In the genomic region with DNA sequence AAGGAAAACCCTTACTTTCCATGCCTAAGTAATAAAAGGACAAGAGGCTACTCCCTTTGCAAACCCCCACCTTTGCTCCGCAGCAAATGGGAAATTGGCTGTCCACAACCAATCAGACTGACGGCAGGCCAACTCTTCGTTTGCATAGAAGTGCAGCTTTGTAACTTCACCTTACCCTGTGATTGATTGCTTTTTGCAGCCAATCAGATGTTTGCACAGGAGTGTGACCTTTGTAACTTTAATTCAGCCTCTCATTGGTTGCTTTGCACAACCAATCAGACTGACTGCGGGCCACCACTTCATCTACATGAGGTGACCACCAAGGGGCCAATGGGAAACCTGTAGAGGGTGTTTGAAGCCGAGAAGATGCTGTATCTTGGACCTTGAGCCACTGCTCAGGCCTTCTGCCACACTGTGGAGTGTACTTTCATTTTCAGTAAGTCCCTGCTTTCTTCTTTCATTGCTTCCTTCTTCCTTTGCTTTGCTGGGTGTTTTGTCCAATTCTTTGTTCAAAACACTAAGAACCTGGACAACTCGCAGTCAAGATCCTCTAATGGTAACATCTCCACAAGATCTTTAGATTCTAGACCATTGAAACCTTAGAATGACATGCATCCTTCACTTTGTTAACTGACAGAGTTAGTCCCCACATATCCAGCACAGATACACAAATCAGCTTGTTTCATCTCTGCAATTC, we compare ENCODE assay signal across 1 cellular context.
TF ChIP-seq lines count a peak whose summit lies in the region.

No MANE protein-coding gene starts in this region.

TF ChIP-seq in HepG2, 621 proteins besides CTCF, POLR2A, EP300 and RAD21 (continued from another document and continues in another):
- TF ChIP-seq ZBTB37 (CRISPR knock-in tag; IDR thresholded peaks at IDR 0.05) (no peak), SKI (IDR thresholded peaks at IDR 0.05; ENCODE audit: partially characterized antibody) (no peak), MZF1 (CRISPR knock-in tag; IDR thresholded peaks at IDR 0.05; ENCODE audit: borderline replicate concordance) (no peak), KDM5A (IDR thresholded peaks at IDR 0.05; ENCODE audit: borderline replicate concordance, low read length) (peak; percentile 53; the same call in 1 of the 2 replicates), XBP1 (CRISPR knock-in tag; IDR thresholded peaks at IDR 0.05) (no peak), SMAD1 (CRISPR knock-in tag; IDR thresholded peaks at IDR 0.05; ENCODE audit: borderline replicate concordance, low read depth) (no peak), KLF6 (CRISPR knock-in tag; IDR thresholded peaks at IDR 0.05) (no peak; the same call in 1 of the 2 replicates), PLRG1 (conservative IDR thresholded peaks at IDR 0.05) (no peak), ZNF841 (CRISPR knock-in tag; IDR thresholded peaks at IDR 0.05; ENCODE audit: borderline replicate concordance) (no peak), SALL2 (CRISPR knock-in tag; IDR thresholded peaks at IDR 0.05) (no peak), ZNF12 (CRISPR knock-in tag; IDR thresholded peaks at IDR 0.05) (no peak), TBX2 (CRISPR knock-in tag; IDR thresholded peaks at IDR 0.05; ENCODE audit: borderline replicate concordance) (no peak; the same call in 1 of the 2 replicates), ZBTB34 (CRISPR knock-in tag; IDR thresholded peaks at IDR 0.05) (no peak), ATF5 (CRISPR knock-in tag; IDR thresholded peaks at IDR 0.05; ENCODE audit: low read depth) (no peak), CBFB (CRISPR knock-in tag; IDR thresholded peaks at IDR 0.05) (no peak; the same call in 1 of the 2 replicates), HOXA9 (CRISPR knock-in tag; IDR thresholded peaks at IDR 0.05; ENCODE audit: borderline replicate concordance) (no peak; the same call in 1 of the 2 replicates), SETDB1 (CRISPR knock-in tag; IDR thresholded peaks at IDR 0.05; ENCODE audit: borderline replicate concordance) (no peak), ZNF510 (CRISPR knock-in tag; IDR thresholded peaks at IDR 0.05; ENCODE audit: low read depth) (no peak), NFATC3 (CRISPR knock-in tag; IDR thresholded peaks at IDR 0.05) (no peak), EZH2 (conservative IDR thresholded peaks at IDR 0.05; ENCODE audit: low read depth, low read length) (no peak), SPEN (CRISPR knock-in tag; IDR thresholded peaks at IDR 0.05; ENCODE audit: low read depth) (0 out of 2 replicates have a peak, but pooled peaks have one; percentile 62), NR2F1 (CRISPR knock-in tag; IDR thresholded peaks at IDR 0.05) (peak in 1 of 2 experiments; percentile 52; a peak in 1 of 4 replicates), FOSL1 (CRISPR knock-in tag; IDR thresholded peaks at IDR 0.05; ENCODE audit: borderline replicate concordance) (no peak), ZNF605 (CRISPR knock-in tag; IDR thresholded peaks at IDR 0.05) (peak; percentile 13; the same call in 1 of the 2 replicates), RXRA (CRISPR knock-in tag; IDR thresholded peaks at IDR 0.05) (no peak), ZNF883 (CRISPR knock-in tag; IDR thresholded peaks at IDR 0.05; ENCODE audit: not compliant biosample characterization) (no peak), HBP1 (CRISPR knock-in tag; IDR thresholded peaks at IDR 0.05; ENCODE audit: low read depth) (no peak), PHF20 (CRISPR knock-in tag; IDR thresholded peaks at IDR 0.05) (0 out of 2 replicates have a peak, but pooled peaks have one; percentile 49), ZNF264 (CRISPR knock-in tag; IDR thresholded peaks at IDR 0.05) (no peak), BCL3 (CRISPR knock-in tag; IDR thresholded peaks at IDR 0.05) (peak; percentile 63; the same call in 1 of the 2 replicates), CREBL2 (CRISPR knock-in tag; IDR thresholded peaks at IDR 0.05; ENCODE audit: borderline replicate concordance) (no peak), NCOA5 (CRISPR knock-in tag; IDR thresholded peaks at IDR 0.05) (no peak), ZNF788 (CRISPR knock-in tag; IDR thresholded peaks at IDR 0.05; ENCODE audit: borderline replicate concordance) (no peak), RXRB (CRISPR knock-in tag; IDR thresholded peaks at IDR 0.05; ENCODE audit: borderline replicate concordance) (peak; percentile 51; the same call in 1 of the 2 replicates), KLF9 (CRISPR knock-in tag; IDR thresholded peaks at IDR 0.05; ENCODE audit: low read depth) (no peak), CC2D1A (CRISPR knock-in tag; IDR thresholded peaks at IDR 0.05) (no peak), E2F2 (CRISPR knock-in tag; IDR thresholded peaks at IDR 0.05; ENCODE audit: borderline replicate concordance) (no peak)
- TF ChIP-seq, protein P1, sequence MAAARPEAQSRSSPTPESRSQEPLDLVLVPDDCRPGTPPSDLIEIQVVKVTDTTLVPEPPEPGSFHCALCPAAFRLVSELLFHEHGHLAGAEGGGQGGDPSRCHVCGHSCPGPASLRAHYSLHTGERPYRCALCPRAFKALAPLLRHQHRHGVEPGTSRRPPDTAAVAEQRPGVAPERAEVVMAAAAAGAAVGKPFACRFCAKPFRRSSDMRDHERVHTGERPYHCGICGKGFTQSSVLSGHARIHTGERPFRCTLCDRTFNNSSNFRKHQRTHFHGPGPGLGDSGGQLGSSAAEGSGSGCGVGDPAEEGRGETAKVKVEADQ (CRISPR knock-in tag; IDR thresholded peaks at IDR 0.05; ENCODE audit: borderline replicate concordance): no peak
- TF ChIP-seq, protein P2, sequence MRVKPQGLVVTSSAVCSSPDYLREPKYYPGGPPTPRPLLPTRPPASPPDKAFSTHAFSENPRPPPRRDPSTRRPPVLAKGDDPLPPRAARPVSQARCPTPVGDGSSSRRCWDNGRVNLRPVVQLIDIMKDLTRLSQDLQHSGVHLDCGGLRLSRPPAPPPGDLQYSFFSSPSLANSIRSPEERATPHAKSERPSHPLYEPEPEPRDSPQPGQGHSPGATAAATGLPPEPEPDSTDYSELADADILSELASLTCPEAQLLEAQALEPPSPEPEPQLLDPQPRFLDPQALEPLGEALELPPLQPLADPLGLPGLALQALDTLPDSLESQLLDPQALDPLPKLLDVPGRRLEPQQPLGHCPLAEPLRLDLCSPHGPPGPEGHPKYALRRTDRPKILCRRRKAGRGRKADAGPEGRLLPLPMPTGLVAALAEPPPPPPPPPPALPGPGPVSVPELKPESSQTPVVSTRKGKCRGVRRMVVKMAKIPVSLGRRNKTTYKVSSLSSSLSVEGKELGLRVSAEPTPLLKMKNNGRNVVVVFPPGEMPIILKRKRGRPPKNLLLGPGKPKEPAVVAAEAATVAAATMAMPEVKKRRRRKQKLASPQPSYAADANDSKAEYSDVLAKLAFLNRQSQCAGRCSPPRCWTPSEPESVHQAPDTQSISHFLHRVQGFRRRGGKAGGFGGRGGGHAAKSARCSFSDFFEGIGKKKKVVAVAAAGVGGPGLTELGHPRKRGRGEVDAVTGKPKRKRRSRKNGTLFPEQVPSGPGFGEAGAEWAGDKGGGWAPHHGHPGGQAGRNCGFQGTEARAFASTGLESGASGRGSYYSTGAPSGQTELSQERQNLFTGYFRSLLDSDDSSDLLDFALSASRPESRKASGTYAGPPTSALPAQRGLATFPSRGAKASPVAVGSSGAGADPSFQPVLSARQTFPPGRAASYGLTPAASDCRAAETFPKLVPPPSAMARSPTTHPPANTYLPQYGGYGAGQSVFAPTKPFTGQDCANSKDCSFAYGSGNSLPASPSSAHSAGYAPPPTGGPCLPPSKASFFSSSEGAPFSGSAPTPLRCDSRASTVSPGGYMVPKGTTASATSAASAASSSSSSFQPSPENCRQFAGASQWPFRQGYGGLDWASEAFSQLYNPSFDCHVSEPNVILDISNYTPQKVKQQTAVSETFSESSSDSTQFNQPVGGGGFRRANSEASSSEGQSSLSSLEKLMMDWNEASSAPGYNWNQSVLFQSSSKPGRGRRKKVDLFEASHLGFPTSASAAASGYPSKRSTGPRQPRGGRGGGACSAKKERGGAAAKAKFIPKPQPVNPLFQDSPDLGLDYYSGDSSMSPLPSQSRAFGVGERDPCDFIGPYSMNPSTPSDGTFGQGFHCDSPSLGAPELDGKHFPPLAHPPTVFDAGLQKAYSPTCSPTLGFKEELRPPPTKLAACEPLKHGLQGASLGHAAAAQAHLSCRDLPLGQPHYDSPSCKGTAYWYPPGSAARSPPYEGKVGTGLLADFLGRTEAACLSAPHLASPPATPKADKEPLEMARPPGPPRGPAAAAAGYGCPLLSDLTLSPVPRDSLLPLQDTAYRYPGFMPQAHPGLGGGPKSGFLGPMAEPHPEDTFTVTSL (CRISPR knock-in tag; IDR thresholded peaks at IDR 0.05; ENCODE audit: borderline replicate concordance): no peak; the same call in 1 of the 2 replicates
